ENCODE assay signal across 1 cellular context in genomic region chrX:40705658-40706312, GRCh38.
TF ChIP-seq lines count a peak whose summit lies in the region.

No MANE protein-coding gene starts in this region.

TF ChIP-seq in GM12878, 131 proteins besides CTCF, POLR2A, EP300 and RAD21 (continued from another document):
- TF ChIP-seq BHLHE40 (IDR thresholded peaks at IDR 0.05; ENCODE audit: borderline replicate concordance in 1 of 2, low read depth in 2 of 2, low read length in 1 of 2): no peak
- TF ChIP-seq IRF3 (IDR thresholded peaks at IDR 0.05): no peak
TF ChIP-seq in GM12878: peak in this region for 0.
